ENCODE assay signal across 14 cellular contexts in the genomic region with DNA sequence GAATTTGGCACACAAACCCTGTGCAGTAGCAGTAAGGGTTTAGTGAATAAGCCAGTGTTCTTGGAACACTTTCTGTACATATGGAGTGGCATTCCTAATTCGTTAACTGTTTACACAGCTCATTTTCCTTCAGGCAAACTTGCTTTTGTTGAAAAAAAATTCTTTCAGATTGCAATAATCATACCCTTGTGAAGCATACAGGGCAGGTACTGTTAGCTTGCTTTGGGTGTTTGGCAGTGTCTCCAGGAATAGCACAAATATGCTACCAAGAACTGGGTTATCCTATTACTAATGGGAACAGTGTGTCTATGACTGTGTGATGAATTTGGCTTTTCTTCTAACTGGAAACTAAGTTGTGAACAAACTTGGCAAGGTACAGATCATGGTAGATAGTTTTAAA. TPM values are rescaled to one million over a fixed set of nuclear protein-coding genes. Genes with fewer than 3 reads are reported as not detected.
DNase-seq lines count a peak whose midpoint lies in the region; ATAC-seq, FAIRE-seq and TF ChIP-seq lines count a peak whose summit lies in the region.
"Had no signal": no experiment of that assay in that cellular context is flagged by ENCODE, and none has a peak within 500 bp of the region (broad histone marks: within the 10 kb centered on the region; RNA-seq: fewer than 3 reads in every experiment).

No MANE protein-coding gene starts in this region.

- peaks cover 6% of the 10 kb centered on the region for H3K79me1 ChIP-seq in H9 (ENCODE audit: insufficient read depth, low read depth, low read length, poor library complexity, severe bottlenecking)

- no peak overlapping the region for H3K4me3 Mint-ChIP-seq in H9
- no peak overlapping the region for H3K4me3 Mint-ChIP-seq in stimulated activated naive B cell treated with anti-CD40 and anti-IgM and Interleukin-4, amounts not matched to agents 10 μg/mL and 1 μg/mL and 100 μg/mL, for 72 hours
- H3K4me3 Mint-ChIP-seq: memory B cell had no signal

- H3K4ac ChIP-seq in H9 (ENCODE audit: low read depth, low read length) = no peak overlapping the region

- H4K20me1 ChIP-seq in H9 (ENCODE audit: control insufficient read depth, insufficient read depth, insufficient read length) (no peaks in the 10 kb centered on the region), K562 (replicated peaks; ENCODE audit: control insufficient read depth, insufficient read depth, low read length) (no peaks in the 10 kb centered on the region)

- H2AK5ac ChIP-seq in H9 (ENCODE audit: insufficient read length, low read length) = no peak overlapping the region

- H3K23ac ChIP-seq in H9 (ENCODE audit: insufficient read length, low read depth, low read length) = no peak overlapping the region

- peaks cover 70 to 87% of the 10 kb centered on the region in 2 experiments for H3K4me1 Mint-ChIP-seq in H9
- H3K4me1 Mint-ChIP-seq in stimulated activated naive B cell treated with anti-CD40 and anti-IgM and Interleukin-4, amounts not matched to agents 10 μg/mL and 1 μg/mL and 100 μg/mL, for 72 hours = peaks cover 5 to 17% of the 10 kb centered on the region in 2 donors

- FAIRE-seq in K562 (lab: Jason Lieb, UNC) = peak; percentile 55

- in situ Hi-C loops in K562 (cut with MboI) = no loop called here

- ATAC-seq in K562 (no peak), gastroesophageal sphincter (peak; percentile 80)
- ATAC-seq in stimulated activated naive B cell treated with anti-CD40 and anti-IgM and Interleukin-4, amounts not matched to agents 10 μg/mL and 1 μg/mL and 100 μg/mL, for 72 hours (replicated peaks) = no peak

- H3K9me1 ChIP-seq in K562 (ENCODE audit: control insufficient read depth, insufficient read depth, low read length) = peaks cover 4% of the 10 kb centered on the region

- DNase-seq in H9 (no peak), K562 (ENCODE audit: extremely low read depth in 1 of 4, low spot score in 3 of 4) (no peak), superior temporal gyrus (ENCODE audit: extremely low spot score) (peak; percentile 66), uterus (no peak), SHP77 treated with DMSO at 0.1 percent for 48 hours (lab: John Stamatoyannopoulos, UW) (no peak)
- DNase-seq in stimulated activated naive B cell treated with anti-CD40 and anti-IgM and Interleukin-4, amounts not matched to agents 10 μg/mL and 1 μg/mL and 100 μg/mL, for 72 hours = no peak
- DNase-seq: central memory CD4-positive, alpha-beta T cell; DND-41; NCI-H1694 treated with DMSO at 0.1 percent for 48 hours; retina; T1000 had no signal

- H3K9me3 Mint-ChIP-seq in H9 = 0 out of 5 replicates have a peak, but pooled peaks cover 0 to 2% of the 10 kb centered on the region in 2 experiments
- H3K9me3 Mint-ChIP-seq in stimulated activated naive B cell treated with anti-CD40 and anti-IgM and Interleukin-4, amounts not matched to agents 10 μg/mL and 1 μg/mL and 100 μg/mL, for 72 hours = peaks cover 0 to 5% of the 10 kb centered on the region in 2 donors
- H3K9me3 Mint-ChIP-seq: memory B cell had no signal

- no peak overlapping the region for H3K4me3 ChIP-seq in K562
- no peak overlapping the region for H3K4me3 ChIP-seq in gastroesophageal sphincter
- no peak overlapping the region for H3K4me3 ChIP-seq in uterus
- H3K4me3 ChIP-seq: vagina had no signal

- H3K27ac ChIP-seq in H9 (ENCODE audit: insufficient read length, low read depth, low read length) = no peak overlapping the region
- no peak overlapping the region for H3K27ac ChIP-seq in K562 (ENCODE audit: extremely low read depth, low read depth, low read length)
- peak overlapping the region in 3 of 4 donors; percentile 59 to 83 (median 70) for H3K27ac ChIP-seq in gastroesophageal sphincter
- H3K27ac ChIP-seq in uterus = no peak overlapping the region
- H3K27ac ChIP-seq: vagina had no signal

- H3K4me1 ChIP-seq in H9 (ENCODE audit: insufficient read depth, low read length) (peaks cover 5% of the 10 kb centered on the region; the same call in 1 of the 2 replicates), K562 (replicated peaks in 1 of 2; ENCODE audit: control insufficient read depth in 2 of 2, insufficient read depth in 2 of 2, low read length in 2 of 2) (no peaks in the 10 kb centered on the region), gastroesophageal sphincter (peaks cover 26 to 69% (median 32%) of the 10 kb centered on the region in 3 donors), uterus (no peaks in the 10 kb centered on the region)

- TF ChIP-seq EP300 in K562 (IDR thresholded peaks at IDR 0.05; ENCODE audit: low read length) = no peak
- TF ChIP-seq EP300 in gastroesophageal sphincter (IDR thresholded peaks at IDR 0.05) = no peak

- BruUV-seq in K562 (replicated peaks; lab: Mats Ljungman, UMichigan) = no TSS peak

- H2BK12ac ChIP-seq in H9 (ENCODE audit: insufficient read length, low read depth, low read length) = no peak overlapping the region

- TF ChIP-seq RAD21 in K562 (CRISPR knock-in tag; conservative IDR thresholded peaks at IDR 0.05 in 1 of 2, IDR thresholded peaks at IDR 0.05 in 1 of 2) = no peak

- no peak overlapping the region for H3K9ac ChIP-seq in H9 (ENCODE audit: extremely low read depth, insufficient read length, low read length)
- H3K9ac ChIP-seq in K562 (ENCODE audit: insufficient read depth in 1 of 2, low read depth in 2 of 2, low read length in 2 of 2) = no peak overlapping the region

- H3K27ac Mint-ChIP-seq in H9 = peak overlapping the region in 2 of 3 experiments; percentile 65 to 92; a peak in 3 of 7 replicates
- no peak overlapping the region for H3K27ac Mint-ChIP-seq in stimulated activated naive B cell treated with anti-CD40 and anti-IgM and Interleukin-4, amounts not matched to agents 10 μg/mL and 1 μg/mL and 100 μg/mL, for 72 hours

- H3K4me2 ChIP-seq in H9 (ENCODE audit: insufficient read depth, insufficient read length, low read length) = no peak overlapping the region
- no peak overlapping the region for H3K4me2 ChIP-seq in K562 (ENCODE audit: insufficient read depth, low read length)

- no peak overlapping the region for H3K18ac ChIP-seq in H9 (ENCODE audit: insufficient read length, low read depth, low read length)

- no peak for TF ChIP-seq POLR2A in K562 (conservative IDR thresholded peaks at IDR 0.05)
- no peak for TF ChIP-seq POLR2A in gastroesophageal sphincter (IDR thresholded peaks at IDR 0.05)
- TF ChIP-seq POLR2A in uterus (IDR thresholded peaks at IDR 0.05) = no peak

- H2BK20ac ChIP-seq in H9 (ENCODE audit: low read depth, low read length, poor library complexity, severe bottlenecking) = no peak overlapping the region

- H4K91ac ChIP-seq in H9 (ENCODE audit: insufficient read length, low read depth, low read length) = no peak overlapping the region

- POLR2A ChIA-PET in K562 (lab: Yijun Ruan, JAX) = interaction anchor here (1.0 to 1.5 kb wide), 3 partner anchors 11 to 24 kb away, joined by 3 to 6 read pairs (median 5); no protein-coding TSS in a partner anchor

- intact Hi-C loops in K562 (cut with micrococcal nuclease) (no loop called here), uterus (cut with DNase I; ENCODE audit: low total_unique reads) (no loop called here)

- no peak overlapping the region for H2AFZ ChIP-seq in H9 (ENCODE audit: low read length)
- H2AFZ ChIP-seq in K562 (ENCODE audit: low read depth, low read length) = no peak overlapping the region

- H3K27me3 ChIP-seq in H9 (ENCODE audit: insufficient read depth, low read length) (no peaks in the 10 kb centered on the region), K562 (ENCODE audit: control insufficient read depth in 2 of 2, insufficient read depth in 2 of 2, low read length in 2 of 2) (no peaks in the 10 kb centered on the region), gastroesophageal sphincter (no peaks in the 10 kb centered on the region), uterus (no peaks in the 10 kb centered on the region)
- H3K27me3 ChIP-seq: vagina had no signal

- H3T11ph ChIP-seq in H9 (ENCODE audit: low read length) = no peak overlapping the region

- no peak overlapping the region for H3K56ac ChIP-seq in H9 (ENCODE audit: insufficient read length, low read depth, low read length)

- H3K9me3 ChIP-seq in H9 (ENCODE audit: control insufficient read depth, low read depth, low read length) (no peaks in the 10 kb centered on the region), K562 (replicated peaks; ENCODE audit: control insufficient read depth, insufficient read depth, low read depth, low read length) (no peaks in the 10 kb centered on the region), gastroesophageal sphincter (no peaks in the 10 kb centered on the region), uterus (no peaks in the 10 kb centered on the region)
- H3K9me3 ChIP-seq: vagina had no signal

- TF ChIP-seq CTCF in H9 (conservative IDR thresholded peaks at IDR 0.05) (no peak), K562 (IDR thresholded peaks at IDR 0.05 in 2 of 3, conservative IDR thresholded peaks at IDR 0.05 in 1 of 3; ENCODE audit: insufficient read depth in 2 of 3, low read depth in 1 of 3, low read length in 3 of 3) (no peak), gastroesophageal sphincter (IDR thresholded peaks at IDR 0.05) (no peak), uterus (IDR thresholded peaks at IDR 0.05) (no peak)

- no peaks in the 10 kb centered on the region for H3K23me2 ChIP-seq in H9 (ENCODE audit: insufficient read length, low read depth, low read length, poor library complexity, severe bottlenecking)

- no peak overlapping the region for H2BK15ac ChIP-seq in H9 (ENCODE audit: low read depth, low read length)

- H3K79me2 ChIP-seq in H9 (ENCODE audit: insufficient read depth, low read length) (peaks cover 21% of the 10 kb centered on the region; the same call in 1 of the 2 replicates), K562 (ENCODE audit: control insufficient read depth, insufficient read depth, low read length) (no peaks in the 10 kb centered on the region)

- no peak overlapping the region for H2BK120ac ChIP-seq in H9 (ENCODE audit: low read depth, low read length, poor library complexity, severe bottlenecking)

- H2BK5ac ChIP-seq in H9 (ENCODE audit: insufficient read length, low read length) = no peak overlapping the region

- no peaks in the 10 kb centered on the region for H3K27me3 Mint-ChIP-seq in H9 (ENCODE audit: low read depth)
- no peaks in the 10 kb centered on the region for H3K27me3 Mint-ChIP-seq in stimulated activated naive B cell treated with anti-CD40 and anti-IgM and Interleukin-4, amounts not matched to agents 10 μg/mL and 1 μg/mL and 100 μg/mL, for 72 hours
- H3K27me3 Mint-ChIP-seq: memory B cell had no signal

- H4K8ac ChIP-seq in H9 (replicated peaks; ENCODE audit: insufficient read length, low read depth, low read length) = no peak overlapping the region

- no peak overlapping the region for H4K5ac ChIP-seq in H9 (ENCODE audit: insufficient read length, low read depth, low read length)

- CTCF ChIA-PET in K562 (lab: Yijun Ruan, JAX; ENCODE audit: low intra/inter-chr PET ratio) = no interaction called here

- peaks cover 54 to 82% (median 79%) of the 10 kb centered on the region in 3 experiments; a peak in 6 of 7 replicates for H3K36me3 Mint-ChIP-seq in H9 (ENCODE audit: insufficient read depth in 1 of 3, low read depth in 3 of 3)
- peaks cover 24 to 44% of the 10 kb centered on the region in 2 donors for H3K36me3 Mint-ChIP-seq in stimulated activated naive B cell treated with anti-CD40 and anti-IgM and Interleukin-4, amounts not matched to agents 10 μg/mL and 1 μg/mL and 100 μg/mL, for 72 hours

- H3K14ac ChIP-seq in H9 (ENCODE audit: insufficient read depth, low read length) = no peak overlapping the region

- no CpG with 5 or more reads among the region's 1 CpG for WGBS in H9 (ENCODE audit: extremely low coverage, insufficient read length, low lambda C conversion rate)
- 86% methylated on average over 1 of the region's 1 CpG for WGBS in K562 (ENCODE audit: insufficient coverage, low coverage, missing lambda C conversion rate)
- 13 to 20% methylated on average over 1 of the region's 1 CpG for WGBS in gastroesophageal sphincter (ENCODE audit: low coverage in 1 of 2), 2 donors

- peaks cover 20% of the 10 kb centered on the region for H3K36me3 ChIP-seq in K562 (ENCODE audit: control insufficient read depth, insufficient read depth, low read length)
- H3K36me3 ChIP-seq in gastroesophageal sphincter = peaks cover 0 to 11% of the 10 kb centered on the region in 2 donors
- no peaks in the 10 kb centered on the region for H3K36me3 ChIP-seq in uterus

RNA-seq across cellular contexts. Expression of a gene that starts 33.4 kb away (rescaled TPM):
- total RNA-seq in H9 (2021) (848 and 883 TPM in 2 replicates), K562 (2014; rRNA removed) (25.2 and 25.5 TPM in 2 replicates), K562 (2014; rRNA removed; fragmentation: Illumina TruSeq; extraction: Trizol) (51.0 and 57.9 TPM in 2 replicates), K562 (2015; rRNA removed; fragmentation: Illumina TruSeq; extraction: Trizol) (61.5 and 62.0 TPM in 2 replicates), K562 (2021) (44.0 and 52.4 TPM in 2 replicates), gastroesophageal sphincter (100 to 1,000 TPM; 151 to 222 (median 164) TPM), uterus (100 to 1,000 TPM in 2 of 4 donors, 10 to 100 TPM in 2; 90.7 to 181 (median 106) TPM)
- total RNA-seq in K562 (2011; cell fraction: chromatin; rRNA removed; ENCODE audit: low replicate concordance) = 22.2 and 53.0 TPM in 2 replicates
- 12.8 and 14.7 TPM in 2 replicates for total RNA-seq in K562 (2011; cell fraction: nucleolus; rRNA removed)
- total RNA-seq in K562 (2011; cell fraction: nucleoplasm; rRNA removed) = 25.4 and 36.0 TPM in 2 replicates
- polyA plus RNA-seq in K562 (2011; rRNA removed) (41.6 and 67.7 TPM in 2 replicates), K562 (2014; fragmentation: Illumina TruSeq; extraction: Trizol) (56.1 and 69.3 TPM in 2 replicates), K562 (2014; fragmentation: Nextera tagmentation; extraction: Ambion mirVana) (10 to 100 TPM; 58.9 to 59.6 TPM), K562 (2014; rRNA removed) (47.3 and 48.9 TPM in 2 replicates)
- polyA plus RNA-seq in K562 (2011; cell fraction: cytosol; rRNA removed) = 7.2 and 17.2 TPM in 2 replicates
- polyA plus RNA-seq in K562 (2011; cell fraction: nucleus; rRNA removed) = 8.2 and 14.7 TPM in 2 replicates
- polyA plus RNA-seq in K562 (2012) = 64.0 and 71.6 TPM in 2 replicates
- 44.6 and 50.5 TPM in 2 replicates for polyA minus RNA-seq in K562 (2011; rRNA and poly(A)+ RNA removed)
- polyA minus RNA-seq in K562 (2011; cell fraction: cytosol; rRNA and poly(A)+ RNA removed) = 17.4 and 26.1 TPM in 2 replicates
- 12.0 and 25.8 TPM in 2 replicates for polyA minus RNA-seq in K562 (2011; cell fraction: nucleus; rRNA and poly(A)+ RNA removed)

Comparison
In these comparisons a context has a peak if more than half of its experiments do, and no peak if none do; other contexts are left out.
1. H3K27ac ChIP-seq: peak in gastroesophageal sphincter (3 of 4); none in H9 (single experiment), K562 (single experiment) and uterus (0 of 2).